Comparison of ENCODE assay signal across 1 cellular context in genomic region chr19:1849999-1850398, GRCh38.
TF ChIP-seq lines count a peak whose summit lies in the region.

No MANE protein-coding gene starts in this region.

TF ChIP-seq in SK-N-SH treated with all-trans-retinoic acid at 6 μM for 48 hours, 23 proteins besides CTCF, POLR2A, EP300 and RAD21:
- TF ChIP-seq TSHZ2 (CRISPR knock-in tag; IDR thresholded peaks at IDR 0.05) (no peak), POU6F1 (CRISPR knock-in tag; IDR thresholded peaks at IDR 0.05; ENCODE audit: borderline replicate concordance, low read depth) (no peak), ZFP30 (CRISPR knock-in tag; IDR thresholded peaks at IDR 0.05) (no peak)
TF ChIP-seq in SK-N-SH treated with all-trans-retinoic acid at 6 μM for 48 hours: peak in this region for 0.
